ENCODE assay signal across 10 cellular contexts in genomic region chr22:33379836-33380235, GRCh38.
"Had no signal": no experiment of that assay in that cellular context is flagged by ENCODE, and none has a peak within 500 bp of the region (broad histone marks: within the 10 kb centered on the region; RNA-seq: fewer than 3 reads in every experiment).

No MANE protein-coding gene starts in this region.

- H3K4me1 ChIP-seq: HAP-1 had no signal

- ATAC-seq: HCT116, K562 had no signal

- DNase-seq: GM23248, GOT3, H7, HFFc6, IMR-90, KG1 had no signal

- H3K4me3 ChIP-seq: GM23248, HAP-1, K562 had no signal

- H3K36me3 ChIP-seq: HAP-1 had no signal

- H3K9me3 ChIP-seq: HAP-1 had no signal

- H2AFZ ChIP-seq: GM23248 had no signal

- H3K27ac ChIP-seq: HL-60 had no signal

- FAIRE-seq: K562 had no signal
